Comparison of ENCODE assay signal across 1 cellular context in genomic region chr11:18634140-18635032, GRCh38.
TF ChIP-seq lines count a peak whose summit lies in the region.

TSS of gene SPTY2D1 (minus strand) at chr11:18634342. CDS start at chr11:18634257, 85 bp downstream.

TF ChIP-seq in K562, 482 proteins besides CTCF, POLR2A, EP300 and RAD21 (continued from another document):
- TF ChIP-seq POLR2G (IDR thresholded peaks at IDR 0.05; ENCODE audit: low read depth, low read length) (peak; percentile 94), GATA2 (CRISPR knock-in tag; IDR thresholded peaks at IDR 0.05) (no peak), SNRNP70 (optimal IDR thresholded peaks at IDR 0.05; ENCODE audit: low read depth, low read length) (no peak), ZNF785 (CRISPR knock-in tag; IDR thresholded peaks at IDR 0.05) (no peak), ZC3H4 (CRISPR knock-in tag; IDR thresholded peaks at IDR 0.05; ENCODE audit: borderline replicate concordance) (no peak), COPS2 (conservative IDR thresholded peaks at IDR 0.05) (no peak), ZBTB9 (CRISPR knock-in tag; IDR thresholded peaks at IDR 0.05) (peak; percentile 56; the same call in 1 of the 2 replicates), FIP1L1 (IDR thresholded peaks at IDR 0.05; ENCODE audit: low read depth, low read length, poor library complexity, severe bottlenecking) (peak; percentile 24), ARNT (IDR thresholded peaks at IDR 0.05) (no peak), E2F5 (CRISPR knock-in tag; IDR thresholded peaks at IDR 0.05) (no peak), SMARCB1 (IDR thresholded peaks at IDR 0.05; ENCODE audit: insufficient read length, low read depth) (no peak), SMARCE1 (IDR thresholded peaks at IDR 0.05) (no peak; the same call in 1 of the 2 replicates), NR3C1 (CRISPR knock-in tag; IDR thresholded peaks at IDR 0.05) (no peak), FOXA1 (IDR thresholded peaks at IDR 0.05; ENCODE audit: borderline replicate concordance) (no peak), ETV5 (CRISPR knock-in tag; IDR thresholded peaks at IDR 0.05; ENCODE audit: low read depth) (no peak), CEBPZ (IDR thresholded peaks at IDR 0.05; ENCODE audit: borderline replicate concordance, low read depth, low read length) (no peak), GATAD2B (IDR thresholded peaks at IDR 0.05; ENCODE audit: borderline replicate concordance) (no peak), ELF1 (tag; IDR thresholded peaks at IDR 0.05) (peak; percentile 92), ZNF384 (IDR thresholded peaks at IDR 0.05; ENCODE audit: low read depth, low read length) (no peak), DIDO1 (tag; IDR thresholded peaks at IDR 0.05; ENCODE audit: low read depth) (no peak), KAT8 (IDR thresholded peaks at IDR 0.05; ENCODE audit: low read depth) (no peak), ZFX (CRISPR knock-in tag; IDR thresholded peaks at IDR 0.05) (peak; percentile 78), ZNF695 (CRISPR knock-in tag; IDR thresholded peaks at IDR 0.05) (no peak), ZNF696 (CRISPR knock-in tag; conservative IDR thresholded peaks at IDR 0.05) (no peak), ILF3 (IDR thresholded peaks at IDR 0.05; ENCODE audit: borderline replicate concordance) (no peak), CXXC5 (CRISPR knock-in tag; IDR thresholded peaks at IDR 0.05) (peak; percentile 82), CHD4 (IDR thresholded peaks at IDR 0.05; ENCODE audit: insufficient read depth, insufficient replicate concordance, low read depth, low read length, poor library complexity, severe bottlenecking) (no peak), KDM2B (CRISPR knock-in tag; IDR thresholded peaks at IDR 0.05) (no peak), TEAD2 (tag; IDR thresholded peaks at IDR 0.05) (no peak), ZFPM2 (CRISPR knock-in tag; IDR thresholded peaks at IDR 0.05) (no peak), RBM34 (IDR thresholded peaks at IDR 0.05; ENCODE audit: borderline replicate concordance, insufficient read depth, low read length) (no peak)
- TF ChIP-seq, protein P1, sequence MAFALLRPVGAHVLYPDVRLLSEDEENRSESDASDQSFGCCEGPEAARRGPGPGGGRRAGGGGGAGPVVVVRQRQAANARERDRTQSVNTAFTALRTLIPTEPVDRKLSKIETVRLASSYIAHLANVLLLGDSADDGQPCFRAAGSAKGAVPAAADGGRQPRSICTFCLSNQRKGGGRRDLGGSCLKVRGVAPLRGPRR (CRISPR knock-in tag; IDR thresholded peaks at IDR 0.05) = no peak
- TF ChIP-seq, protein P2, sequence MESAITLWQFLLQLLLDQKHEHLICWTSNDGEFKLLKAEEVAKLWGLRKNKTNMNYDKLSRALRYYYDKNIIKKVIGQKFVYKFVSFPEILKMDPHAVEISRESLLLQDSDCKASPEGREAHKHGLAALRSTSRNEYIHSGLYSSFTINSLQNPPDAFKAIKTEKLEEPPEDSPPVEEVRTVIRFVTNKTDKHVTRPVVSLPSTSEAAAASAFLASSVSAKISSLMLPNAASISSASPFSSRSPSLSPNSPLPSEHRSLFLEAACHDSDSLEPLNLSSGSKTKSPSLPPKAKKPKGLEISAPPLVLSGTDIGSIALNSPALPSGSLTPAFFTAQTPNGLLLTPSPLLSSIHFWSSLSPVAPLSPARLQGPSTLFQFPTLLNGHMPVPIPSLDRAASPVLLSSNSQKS (CRISPR knock-in tag; IDR thresholded peaks at IDR 0.05) = no peak
- TF ChIP-seq, protein P3, sequence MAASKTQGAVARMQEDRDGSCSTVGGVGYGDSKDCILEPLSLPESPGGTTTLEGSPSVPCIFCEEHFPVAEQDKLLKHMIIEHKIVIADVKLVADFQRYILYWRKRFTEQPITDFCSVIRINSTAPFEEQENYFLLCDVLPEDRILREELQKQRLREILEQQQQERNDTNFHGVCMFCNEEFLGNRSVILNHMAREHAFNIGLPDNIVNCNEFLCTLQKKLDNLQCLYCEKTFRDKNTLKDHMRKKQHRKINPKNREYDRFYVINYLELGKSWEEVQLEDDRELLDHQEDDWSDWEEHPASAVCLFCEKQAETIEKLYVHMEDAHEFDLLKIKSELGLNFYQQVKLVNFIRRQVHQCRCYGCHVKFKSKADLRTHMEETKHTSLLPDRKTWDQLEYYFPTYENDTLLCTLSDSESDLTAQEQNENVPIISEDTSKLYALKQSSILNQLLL (CRISPR knock-in tag; IDR thresholded peaks at IDR 0.05; ENCODE audit: borderline replicate concordance) = no peak
- TF ChIP-seq, protein P4, sequence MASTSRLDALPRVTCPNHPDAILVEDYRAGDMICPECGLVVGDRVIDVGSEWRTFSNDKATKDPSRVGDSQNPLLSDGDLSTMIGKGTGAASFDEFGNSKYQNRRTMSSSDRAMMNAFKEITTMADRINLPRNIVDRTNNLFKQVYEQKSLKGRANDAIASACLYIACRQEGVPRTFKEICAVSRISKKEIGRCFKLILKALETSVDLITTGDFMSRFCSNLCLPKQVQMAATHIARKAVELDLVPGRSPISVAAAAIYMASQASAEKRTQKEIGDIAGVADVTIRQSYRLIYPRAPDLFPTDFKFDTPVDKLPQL (IDR thresholded peaks at IDR 0.05; ENCODE audit: extremely low read depth, insufficient read length) = no peak
TF ChIP-seq in K562: peak in this region for 152.
